ENCODE assay signal across 15 cellular contexts in the genomic region with DNA sequence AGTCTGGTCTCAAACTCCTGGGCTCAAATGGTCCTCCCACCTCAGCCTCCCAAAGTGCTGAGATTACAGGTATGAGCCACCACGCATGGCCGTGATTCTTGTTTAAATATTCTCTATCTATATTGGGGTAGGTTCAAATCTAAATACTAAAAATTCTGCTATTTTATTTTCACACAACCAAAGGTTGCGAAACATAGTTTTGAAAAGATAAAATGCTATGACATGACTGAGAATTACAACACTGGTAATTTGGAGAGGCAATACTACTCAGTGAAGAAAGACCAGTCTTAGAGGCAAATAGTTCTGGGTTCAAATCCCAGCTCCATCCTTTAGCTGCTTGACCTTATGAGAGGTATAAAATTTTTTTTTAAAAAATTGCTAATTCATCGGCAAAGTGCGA.
DNase-seq lines count a peak whose midpoint lies in the region; ATAC-seq, FAIRE-seq and TF ChIP-seq lines count a peak whose summit lies in the region.
"Had no signal": no experiment of that assay in that cellular context is flagged by ENCODE, and none has a peak within 500 bp of the region (broad histone marks: within the 10 kb centered on the region; RNA-seq: fewer than 3 reads in every experiment).

No MANE protein-coding gene starts in this region.

- intact Hi-C loops in HepG2 (cut with micrococcal nuclease; ENCODE audit: unreplicated experiment) (no loop called here), right lobe of liver (cut with DNase I) (no loop called here)

- TF ChIP-seq EP300 in HepG2 (IDR thresholded peaks at IDR 0.05; ENCODE audit: low read depth in 2 of 2, low read length in 2 of 2): no peak
- no peak for TF ChIP-seq EP300 in HepG2 (CRISPR knock-in tag; IDR thresholded peaks at IDR 0.05; ENCODE audit: borderline replicate concordance)

- H3K9me3 ChIP-seq in HepG2 (ENCODE audit: low read length) (no peaks in the 10 kb centered on the region), right lobe of liver (no peaks in the 10 kb centered on the region), adipocyte (ENCODE audit: control insufficient read depth, low read length) (no peaks in the 10 kb centered on the region)
- H3K9me3 ChIP-seq: BLaER1 treated with 17β-estradiol and CSF1 and Interleukin-3, amounts not matched to agents 10 nM and 100 nM; HAP-1 had no signal

- no peak overlapping the region for H3K4me3 ChIP-seq in HepG2 (replicated peaks in 1 of 3; ENCODE audit: insufficient read depth in 1 of 3, low read depth in 2 of 3, low read length in 3 of 3)
- H3K4me3 ChIP-seq in right lobe of liver: no peak overlapping the region
- no peak overlapping the region for H3K4me3 ChIP-seq in adipocyte (ENCODE audit: low read length)
- H3K4me3 ChIP-seq in fibroblast of the aortic adventitia (ENCODE audit: low read depth, low read length): no peak overlapping the region
- H3K4me3 ChIP-seq: BLaER1 treated with 17β-estradiol and CSF1 and Interleukin-3, amounts not matched to agents 10 nM and 100 nM; GM12878; HAP-1 had no signal

- CTCF ChIA-PET in HepG2 (lab: Yijun Ruan, JAX; ENCODE audit: low intra/inter-chr PET ratio, low total read pairs): no interaction called here

- FAIRE-seq in HepG2 (lab: Jason Lieb, UNC) (no peak), GM12891 (lab: Jason Lieb, UNC) (no peak)
- FAIRE-seq: GM12878, GM19239 had no signal

- no peak overlapping the region for H3K4me2 ChIP-seq in HepG2 (ENCODE audit: low read depth, low read length)
- H3K4me2 ChIP-seq: BLaER1 treated with 17β-estradiol and CSF1 and Interleukin-3, amounts not matched to agents 10 nM and 100 nM had no signal

- ATAC-seq in HepG2: no peak
- no peak for ATAC-seq in right lobe of liver
- ATAC-seq: CD8-positive, alpha-beta T cell; GM12878 had no signal

- no peak for TF ChIP-seq RAD21 in HepG2 (CRISPR knock-in tag; IDR thresholded peaks at IDR 0.05)

- no peak overlapping the region for H2AFZ ChIP-seq in HepG2 (ENCODE audit: low read length)

- H3K4me1 ChIP-seq in HepG2 (ENCODE audit: insufficient read depth, low read length) (no peaks in the 10 kb centered on the region), right lobe of liver (no peaks in the 10 kb centered on the region), adipocyte (ENCODE audit: control insufficient read depth, insufficient read depth, low read length) (peaks cover 15% of the 10 kb centered on the region)
- H3K4me1 ChIP-seq: BLaER1 treated with 17β-estradiol and CSF1 and Interleukin-3, amounts not matched to agents 10 nM and 100 nM had no signal

- H3K27me3 ChIP-seq in HepG2 (ENCODE audit: control insufficient read depth in 1 of 2, insufficient read depth in 2 of 2, low read length in 2 of 2) (no peaks in the 10 kb centered on the region), right lobe of liver (no peaks in the 10 kb centered on the region), adipocyte (replicated peaks; ENCODE audit: control insufficient read depth, insufficient read depth, low read length) (no peaks in the 10 kb centered on the region)
- H3K27me3 ChIP-seq: BLaER1 treated with 17β-estradiol and CSF1 and Interleukin-3, amounts not matched to agents 10 nM and 100 nM had no signal

- no peaks in the 10 kb centered on the region for H4K20me1 ChIP-seq in HepG2 (ENCODE audit: insufficient read depth, low read length)
- H4K20me1 ChIP-seq: BLaER1 treated with 17β-estradiol and CSF1 and Interleukin-3, amounts not matched to agents 10 nM and 100 nM had no signal

- no TSS peak for BruUV-seq in HepG2 (replicated peaks; lab: Mats Ljungman, UMichigan)

- no peaks in the 10 kb centered on the region for H3K79me2 ChIP-seq in HepG2 (ENCODE audit: insufficient read depth, low read length)

- no peak for TF ChIP-seq POLR2A in HepG2 (IDR thresholded peaks at IDR 0.05; ENCODE audit: insufficient read depth in 1 of 2, low read depth in 2 of 2, low read length in 2 of 2)
- TF ChIP-seq POLR2A in right lobe of liver (IDR thresholded peaks at IDR 0.05): no peak
- TF ChIP-seq POLR2A in GM12891 (IDR thresholded peaks at IDR 0.05; ENCODE audit: low read depth, low read length): no peak

- H3K9ac ChIP-seq in HepG2 (ENCODE audit: insufficient read depth, low read depth, low read length) (no peak overlapping the region), adipocyte (ENCODE audit: low read length) (no peak overlapping the region)
- H3K9ac ChIP-seq: BLaER1 treated with 17β-estradiol and CSF1 and Interleukin-3, amounts not matched to agents 10 nM and 100 nM had no signal

- H3K36me3 ChIP-seq in HepG2 (replicated peaks in 1 of 2; ENCODE audit: control insufficient read depth in 1 of 2, insufficient read depth in 2 of 2, low read length in 2 of 2) (no peaks in the 10 kb centered on the region), right lobe of liver (no peaks in the 10 kb centered on the region), adipocyte (ENCODE audit: control insufficient read depth, insufficient read depth, low read length, severe bottlenecking) (no peaks in the 10 kb centered on the region)
- H3K36me3 ChIP-seq: BLaER1 treated with 17β-estradiol and CSF1 and Interleukin-3, amounts not matched to agents 10 nM and 100 nM; HAP-1 had no signal

- POLR2A ChIA-PET in HepG2 (lab: Yijun Ruan, JAX): no interaction called here

- DNase-seq in HepG2 (ENCODE audit: low spot score) (no peak), right lobe of liver (no peak), adipocyte (ENCODE audit: low read depth) (peak; percentile 39), fibroblast of the aortic adventitia (ENCODE audit: low read depth) (peak; percentile 10), GM12891 (ENCODE audit: insufficient read length, low spot score) (no peak), NCI-H2196 (lab: John Stamatoyannopoulos, UW; ENCODE audit: unreplicated experiment) (no peak)
- DNase-seq in activated naive CD4-positive, alpha-beta T cell (lab: John Stamatoyannopoulos, UW): no peak
- DNase-seq: 8988T; Calu3; CD8-positive, alpha-beta T cell; DMS79 treated with DMSO at 0.1 percent for 48 hours had no signal

- TF ChIP-seq CTCF in HepG2 (CRISPR knock-in tag; IDR thresholded peaks at IDR 0.05) (no peak), right lobe of liver (IDR thresholded peaks at IDR 0.05) (no peak), fibroblast of the aortic adventitia (IDR thresholded peaks at IDR 0.05; ENCODE audit: insufficient read depth, low read length) (no peak)

- in situ Hi-C loops in HepG2 (cut with HindIII; ENCODE audit: extremely low pct_ligation_motif_present, low pct_unique_long_range_greater_than_20kb): no loop called here

- H3K27ac ChIP-seq in HepG2 (ENCODE audit: extremely low read length, insufficient read depth, low read length) (no peak overlapping the region), right lobe of liver (no peak overlapping the region)
- H3K27ac ChIP-seq: BLaER1 treated with 17β-estradiol and CSF1 and Interleukin-3, amounts not matched to agents 10 nM and 100 nM had no signal

- 73% methylated on average over 5 of the region's 5 CpGs for WGBS in HepG2 (ENCODE audit: low lambda C conversion rate)
- 76% methylated on average over 5 of the region's 5 CpGs for WGBS in right lobe of liver (ENCODE audit: insufficient coverage, low coverage, low lambda C conversion rate, missing lambda C conversion rate)

TF ChIP-seq in HepG2, 621 proteins besides CTCF, POLR2A, EP300 and RAD21:
- TF ChIP-seq CEBPB (IDR thresholded peaks at IDR 0.05; ENCODE audit: borderline replicate concordance, low read depth, low read length) (peak; percentile 46; the same call in 1 of the 2 replicates), TBX2 (CRISPR knock-in tag; IDR thresholded peaks at IDR 0.05; ENCODE audit: borderline replicate concordance) (no peak), ZNF570 (CRISPR knock-in tag; IDR thresholded peaks at IDR 0.05; ENCODE audit: borderline replicate concordance) (no peak), GATAD2A (CRISPR knock-in tag; IDR thresholded peaks at IDR 0.05) (no peak)
- TF ChIP-seq, protein P1, sequence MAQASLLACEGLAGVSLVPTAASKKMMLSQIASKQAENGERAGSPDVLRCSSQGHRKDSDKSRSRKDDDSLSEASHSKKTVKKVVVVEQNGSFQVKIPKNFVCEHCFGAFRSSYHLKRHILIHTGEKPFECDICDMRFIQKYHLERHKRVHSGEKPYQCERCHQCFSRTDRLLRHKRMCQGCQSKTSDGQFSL (CRISPR knock-in tag; IDR thresholded peaks at IDR 0.05): no peak

TF ChIP-seq in GM12891, 5 proteins besides CTCF, POLR2A, EP300 and RAD21:
- TF ChIP-seq TAF1 (IDR thresholded peaks at IDR 0.05; ENCODE audit: low read depth, low read length) (no peak), POLR2AphosphoS5 (IDR thresholded peaks at IDR 0.05; ENCODE audit: low read depth, low read length) (no peak), POU2F2 (IDR thresholded peaks at IDR 0.05; ENCODE audit: low read depth, low read length) (no peak), PAX5 (IDR thresholded peaks at IDR 0.05; ENCODE audit: insufficient read depth, low read length, severe bottlenecking) (no peak), SPI1 (IDR thresholded peaks at IDR 0.05; ENCODE audit: low read depth, low read length) (no peak)
TF ChIP-seq in GM12891: peak in this region for 0.

Comparison
In these comparisons a context has a peak if more than half of its experiments do, and no peak if none do; other contexts are left out.
1. DNase-seq: peak in adipocyte (single experiment) and fibroblast of the aortic adventitia (single experiment); none in HepG2 (single experiment), right lobe of liver (0 of 3), GM12891 (single experiment), activated naive CD4-positive, alpha-beta T cell (0 of 4) and NCI-H2196 (single experiment).